ENCODE assay signal across 30 cellular contexts in genomic region chr10:26057466-26057865, GRCh38.
"Had no signal": no experiment of that assay in that cellular context is flagged by ENCODE, and none has a peak within 500 bp of the region (broad histone marks: within the 10 kb centered on the region; RNA-seq: fewer than 3 reads in every experiment).

No MANE protein-coding gene starts in this region.

- H3K27ac ChIP-seq: body of pancreas, colonic mucosa, dorsolateral prefrontal cortex, esophagus muscularis mucosa, foreskin keratinocyte, gastrocnemius medialis, WERI-Rb-1 had no signal

- DNase-seq: activated B cell treated with CpG ODN at 0.5 μM for 24 hours; activated CD4-positive, alpha-beta T cell treated with anti-CD3 and anti-CD28 coated beads for 48 hours; activated CD4-positive, alpha-beta T cell treated with anti-CD3 and anti-CD28 coated beads, Interleukin-2, amount 50 U/mL, for 1 hour; activated CD4-positive, alpha-beta T cell treated with anti-CD3 and anti-CD28 coated beads, Interleukin-2, amount 50 U/mL, for 48 hours; activated CD8-positive, alpha-beta memory T cell treated with anti-CD3 and anti-CD28 coated beads for 24 hours; activated CD8-positive, alpha-beta T cell treated with anti-CD3 and anti-CD28 coated beads for 36 hours; activated effector memory CD4-positive, alpha-beta T cell treated with Interleukin-2 at 50 U/mL for 16 hours; activated gamma-delta T cell treated with Interleukin-2 at 50 U/mL for 16 hours; activated naive CD4-positive, alpha-beta T cell treated with anti-CD3 and anti-CD28 coated beads, Interleukin-2, amount 50 U/mL, for 16 hours; activated naive CD4-positive, alpha-beta T cell treated with Interleukin-2 at 50 U/mL for 16 hours; activated T-cell treated with anti-CD3 and anti-CD28 coated beads, Interleukin-2, amount 50 U/mL, for 4 hours; amniotic stem cell; anterior cingulate cortex; body of pancreas; central memory CD4-positive, alpha-beta T cell; cerebellar nuclear complex; colonic mucosa; dorsolateral prefrontal cortex; effector memory CD4-positive, alpha-beta T cell; endodermal cell; erythroblast; foreskin keratinocyte; gastrocnemius medialis; T-helper 1 cell; T-helper 17 cell; T1000; WERI-Rb-1 had no signal

- ATAC-seq: activated CD4-positive, CD25-positive, alpha-beta regulatory T cell treated with anti-CD3 and anti-CD28 coated beads, Interleukin-2, amount 50 U/mL, for 24 hours; activated CD8-positive, alpha-beta T cell treated with anti-CD3 and anti-CD28 coated beads for 36 hours; activated T-cell treated with anti-CD3 and anti-CD28 coated beads, Interleukin-2, amount 50 U/mL, for 4 hours; activated T-helper 17 cell treated with anti-CD3 and anti-CD28 coated beads, Interleukin-2, amount 50 U/mL, for 72 hours; body of pancreas; foreskin keratinocyte; gastrocnemius medialis; T-helper 17 cell had no signal
